In the genomic region with DNA sequence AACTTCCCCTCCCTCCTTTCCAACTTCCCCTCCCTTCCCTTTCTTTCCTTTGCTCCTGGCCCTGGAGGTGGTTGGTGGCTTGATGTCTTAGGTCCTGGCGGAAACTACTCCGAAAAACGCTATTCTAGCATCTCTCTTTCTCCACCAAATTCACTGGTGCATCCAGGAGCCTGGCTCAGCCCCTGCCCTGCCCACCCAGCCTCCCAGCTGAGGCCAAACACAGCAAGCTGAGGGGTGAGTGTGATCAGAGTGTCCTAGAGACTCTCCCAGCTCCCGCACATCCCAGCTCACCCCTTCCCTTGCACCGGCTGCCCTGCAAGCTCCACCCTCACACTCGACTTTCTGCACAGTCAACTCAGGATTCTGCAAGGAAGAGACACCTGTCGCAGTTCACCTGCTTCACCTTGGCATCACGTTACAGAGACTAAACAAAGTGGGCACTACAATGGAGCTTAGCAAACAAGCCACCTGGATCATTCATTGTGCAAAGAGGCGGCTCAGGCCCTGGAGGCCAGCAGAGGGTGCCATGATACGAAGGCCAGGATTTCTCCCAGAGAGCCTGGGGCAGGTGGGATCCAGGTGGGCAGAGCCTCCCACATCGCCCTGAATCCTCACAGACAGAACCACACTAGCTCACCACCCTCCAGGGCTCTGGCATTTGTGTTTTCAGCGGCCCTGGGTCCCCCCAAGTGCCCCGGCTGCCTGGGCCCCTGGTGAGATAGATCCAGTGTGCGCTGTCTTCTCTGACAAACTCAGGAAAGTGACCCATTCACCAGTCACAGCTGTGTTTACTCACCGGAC, we compare ENCODE assay signal across 1 cellular context.
TF ChIP-seq lines count a peak whose summit lies in the region.

No MANE protein-coding gene starts in this region.

TF ChIP-seq in SK-N-SH, 30 proteins besides CTCF, POLR2A, EP300 and RAD21 (continued from another document):
- TF ChIP-seq, protein P1, sequence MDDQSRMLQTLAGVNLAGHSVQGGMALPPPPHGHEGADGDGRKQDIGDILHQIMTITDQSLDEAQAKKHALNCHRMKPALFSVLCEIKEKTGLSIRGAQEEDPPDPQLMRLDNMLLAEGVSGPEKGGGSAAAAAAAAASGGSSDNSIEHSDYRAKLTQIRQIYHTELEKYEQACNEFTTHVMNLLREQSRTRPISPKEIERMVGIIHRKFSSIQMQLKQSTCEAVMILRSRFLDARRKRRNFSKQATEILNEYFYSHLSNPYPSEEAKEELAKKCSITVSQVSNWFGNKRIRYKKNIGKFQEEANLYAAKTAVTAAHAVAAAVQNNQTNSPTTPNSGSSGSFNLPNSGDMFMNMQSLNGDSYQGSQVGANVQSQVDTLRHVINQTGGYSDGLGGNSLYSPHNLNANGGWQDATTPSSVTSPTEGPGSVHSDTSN (IDR thresholded peaks at IDR 0.05), result no peak
- no peak for TF ChIP-seq NRF1 (IDR thresholded peaks at IDR 0.05; ENCODE audit: low read depth, low read length)
